Comparison of ENCODE assay signal across 1 cellular context in genomic region chr6:36608788-36609563, GRCh38.
TF ChIP-seq lines count a peak whose summit lies in the region.

No MANE protein-coding gene starts in this region.

TF ChIP-seq in HEK293, 187 proteins besides CTCF, POLR2A, EP300 and RAD21 (continued from another document):
- TF ChIP-seq ZBTB11 (tag by site-specific recombination; conservative IDR thresholded peaks at IDR 0.05; ENCODE audit: low read depth), result no peak
